1 cellular context compared by ENCODE assay signal in genomic region chr15:64847448-64847847, GRCh38.
TF ChIP-seq lines count a peak whose summit lies in the region.

No MANE protein-coding gene starts in this region.

TF ChIP-seq in IMR-90, 13 proteins besides CTCF, POLR2A, EP300 and RAD21:
- TF ChIP-seq MXI1 (IDR thresholded peaks at IDR 0.05; ENCODE audit: borderline replicate concordance, low read depth, low read length), result no peak
- TF ChIP-seq ELK1 (IDR thresholded peaks at IDR 0.05; ENCODE audit: borderline replicate concordance, low read depth, low read length), result no peak
- TF ChIP-seq SMC3 (IDR thresholded peaks at IDR 0.05; ENCODE audit: low read depth, low read length), result no peak
- no peak for TF ChIP-seq CEBPB (IDR thresholded peaks at IDR 0.05; ENCODE audit: low read depth, low read length)
- no peak for TF ChIP-seq CHD1 (IDR thresholded peaks at IDR 0.05; ENCODE audit: low read depth, low read length)
- TF ChIP-seq NFE2L2 (IDR thresholded peaks at IDR 0.05; ENCODE audit: low read depth, low read length), result no peak
- TF ChIP-seq MAZ (IDR thresholded peaks at IDR 0.05; ENCODE audit: borderline replicate concordance, low read depth, low read length), result no peak
